In the genomic region with DNA sequence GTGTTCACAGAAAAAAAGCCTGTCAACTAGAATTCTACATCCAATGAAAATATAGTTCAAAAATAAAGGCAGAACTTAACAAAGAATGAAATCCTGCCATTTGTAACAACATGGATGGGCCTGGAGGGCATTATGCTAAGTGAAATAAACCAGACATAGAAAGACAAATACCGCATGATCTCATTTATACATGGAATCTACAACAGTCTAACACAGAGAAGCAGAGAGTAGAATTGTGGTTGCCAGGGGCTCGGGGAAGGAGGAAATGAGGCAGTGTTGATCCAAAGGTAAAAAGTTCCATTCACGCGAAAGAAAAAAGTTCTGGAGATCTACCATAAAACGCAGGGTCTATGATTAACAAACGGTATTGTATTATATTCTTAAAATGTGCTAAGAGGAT, we compare ENCODE assay signal across 1 cellular context.
TF ChIP-seq lines count a peak whose summit lies in the region.

No MANE protein-coding gene starts in this region.

TF ChIP-seq in SK-N-SH, 30 proteins besides CTCF, POLR2A, EP300 and RAD21 (continued from another document):
- TF ChIP-seq SMC3 (IDR thresholded peaks at IDR 0.05; ENCODE audit: low read depth, low read length) (no peak), ELF1 (IDR thresholded peaks at IDR 0.05) (no peak), REST (IDR thresholded peaks at IDR 0.05; ENCODE audit: low read depth, low read length) (no peak), CHD2 (IDR thresholded peaks at IDR 0.05; ENCODE audit: low read length, partially characterized antibody) (no peak), IRF3 (IDR thresholded peaks at IDR 0.05; ENCODE audit: low read depth, low read length) (no peak), RFX5 (IDR thresholded peaks at IDR 0.05; ENCODE audit: low read length) (no peak), FOXM1 (IDR thresholded peaks at IDR 0.05; ENCODE audit: low read depth) (no peak), SIN3A (IDR thresholded peaks at IDR 0.05; ENCODE audit: borderline replicate concordance, low read depth, low read length) (no peak), GATA2 (CRISPR knock-in tag; IDR thresholded peaks at IDR 0.05) (no peak), GABPA (IDR thresholded peaks at IDR 0.05; ENCODE audit: low read depth) (no peak), TEAD4 (IDR thresholded peaks at IDR 0.05; ENCODE audit: borderline replicate concordance, insufficient read depth) (no peak), YY1 (IDR thresholded peaks at IDR 0.05; ENCODE audit: low read depth) (no peak), TAF1 (IDR thresholded peaks at IDR 0.05; ENCODE audit: borderline replicate concordance, low read depth, low read length) (no peak)
- TF ChIP-seq, protein P1, sequence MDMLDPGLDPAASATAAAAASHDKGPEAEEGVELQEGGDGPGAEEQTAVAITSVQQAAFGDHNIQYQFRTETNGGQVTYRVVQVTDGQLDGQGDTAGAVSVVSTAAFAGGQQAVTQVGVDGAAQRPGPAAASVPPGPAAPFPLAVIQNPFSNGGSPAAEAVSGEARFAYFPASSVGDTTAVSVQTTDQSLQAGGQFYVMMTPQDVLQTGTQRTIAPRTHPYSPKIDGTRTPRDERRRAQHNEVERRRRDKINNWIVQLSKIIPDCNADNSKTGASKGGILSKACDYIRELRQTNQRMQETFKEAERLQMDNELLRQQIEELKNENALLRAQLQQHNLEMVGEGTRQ (IDR thresholded peaks at IDR 0.05; ENCODE audit: borderline replicate concordance, low read depth, low read length) = no peak
